In genomic region chr12:69239922-69240624, GRCh38 we compare ENCODE assay signal across 8 cellular contexts.
DNase-seq lines count a peak whose midpoint lies in the region; ATAC-seq and TF ChIP-seq lines count a peak whose summit lies in the region.

No MANE protein-coding gene starts in this region.

- no peak for TF ChIP-seq POLR2A in erythroblast (IDR thresholded peaks at IDR 0.05; ENCODE audit: low read length)

- no peaks in the 10 kb centered on the region for H3K36me3 ChIP-seq in muscle layer of colon (ENCODE audit: insufficient read depth, low read length)

- peak overlapping the region; percentile 90 for H3K27ac ChIP-seq in 22Rv1
- peak overlapping the region; percentile 91 for H3K27ac ChIP-seq in muscle layer of colon (ENCODE audit: low read depth, low read length)

- H3K4me3 ChIP-seq in muscle layer of colon (ENCODE audit: low read depth in 1 of 2, low read length in 2 of 2) = peak overlapping the region; percentile 79 to 88

- H3K27me3 ChIP-seq in muscle layer of colon (ENCODE audit: control insufficient read depth in 1 of 2, insufficient read depth in 2 of 2, low read length in 2 of 2) = no peaks in the 10 kb centered on the region

- no peaks in the 10 kb centered on the region for H3K9me3 ChIP-seq in muscle layer of colon (ENCODE audit: low read length)

- H3K9ac ChIP-seq in muscle layer of colon (ENCODE audit: low read length) = peak overlapping the region; percentile 95

- DNase-seq in NCI-H226 = peak; percentile 22
- peak; percentile 64 for DNase-seq in activated T-cell treated with anti-CD3 and anti-CD28 coated beads, Interleukin-2, amount 50 U/mL, for 1 hour
- peak; percentile 76 to 83 for DNase-seq in erythroblast (lab: John Stamatoyannopoulos, UW)
- DNase-seq in stimulated activated CD8-positive, alpha-beta memory T cell treated with anti-CD3 and anti-CD28 coated beads, Interleukin-7, amount 100 ng/mL, for 24 hours (ENCODE audit: low read depth) = peak; percentile 27

- peaks cover 32% of the 10 kb centered on the region for H3K4me1 ChIP-seq in muscle layer of colon (ENCODE audit: insufficient read depth, low read length)

- ATAC-seq in GM18502 (IDR thresholded peaks at IDR 0.05; ENCODE audit: poor library complexity, unreplicated experiment) = peak; percentile 39
- peak; percentile 20 for ATAC-seq in HG02973 (IDR thresholded peaks at IDR 0.05; ENCODE audit: unreplicated experiment)

- TF ChIP-seq CTCF in 22Rv1 (IDR thresholded peaks at IDR 0.05) = 0 out of 2 replicates have a peak, but pooled peaks have one; percentile 2

Comparison
In these comparisons a context has a peak if more than half of its experiments do, and no peak if none do; other contexts are left out.
1. Peak in every context shown above with its lines: DNase-seq, ATAC-seq, H3K4me3 ChIP-seq and H3K27ac ChIP-seq.
2. DNase-seq: peak in every context shown above with its lines; median percentile 80 in erythroblast; 64 in activated T-cell treated with anti-CD3 and anti-CD28 coated beads, Interleukin-2, amount 50 U/mL, for 1 hour; 27 in stimulated activated CD8-positive, alpha-beta memory T cell treated with anti-CD3 and anti-CD28 coated beads, Interleukin-7, amount 100 ng/mL, for 24 hours; 22 in NCI-H226.